In genomic region chr4:121998024-121998423, GRCh38 we compare ENCODE assay signal across 15 cellular contexts. TPM values are rescaled to one million over a fixed set of nuclear protein-coding genes. Genes with fewer than 3 reads are reported as not detected.
A peak's percentile ranks its signal among the peaks of the same experiment; 100 is the strongest.
DNase-seq lines count a peak whose midpoint lies in the region; ATAC-seq and TF ChIP-seq lines count a peak whose summit lies in the region.
"Had no signal": no experiment of that assay in that cellular context is flagged by ENCODE, and none has a peak within 500 bp of the region (broad histone marks: within the 10 kb centered on the region; RNA-seq: fewer than 3 reads in every experiment).

No MANE protein-coding gene starts in this region.

- no peak overlapping the region for H3K23ac ChIP-seq in H9 (ENCODE audit: insufficient read length, low read depth, low read length)

- no peaks in the 10 kb centered on the region for H3K4me1 Mint-ChIP-seq in H9
- H3K4me1 Mint-ChIP-seq in activated T-cell treated with anti-CD3 and anti-CD28 coated beads, Interleukin-2, amount 50 U/mL, for 4 hours (ENCODE audit: low read depth) = no peaks in the 10 kb centered on the region
- H3K4me1 Mint-ChIP-seq: activated naive CD8-positive, alpha-beta T cell treated with anti-CD3 and anti-CD28 coated beads, Interleukin-2, amount 50 U/mL, for 24 hours; nephron had no signal

- no peak overlapping the region for H4K8ac ChIP-seq in H9 (replicated peaks; ENCODE audit: insufficient read length, low read depth, low read length)

- H4K5ac ChIP-seq in H9 (ENCODE audit: insufficient read length, low read depth, low read length) = no peak overlapping the region

- no peaks in the 10 kb centered on the region for H3K36me3 ChIP-seq in OCI-LY7 (ENCODE audit: insufficient read depth, low read length)

- H3K27me3 ChIP-seq in H9 (ENCODE audit: insufficient read depth, low read length) = no peaks in the 10 kb centered on the region

- H2BK12ac ChIP-seq in H9 (ENCODE audit: insufficient read length, low read depth, low read length) = no peak overlapping the region

- H3K27ac ChIP-seq in H9 (ENCODE audit: insufficient read length, low read depth, low read length) = no peak overlapping the region
- H3K27ac ChIP-seq in OCI-LY7 (ENCODE audit: low read depth, low read length, poor library complexity, severe bottlenecking) = no peak overlapping the region

- peak; percentile 3 for DNase-seq in COLO668 (lab: John Stamatoyannopoulos, UW; ENCODE audit: unreplicated experiment)
- DNase-seq in H9 = peak; percentile 52
- DNase-seq in OCI-LY7 (ENCODE audit: low spot score) = peak; percentile 1
- no peak for DNase-seq in left ventricle myocardium superior
- DNase-seq in activated T-cell treated with anti-CD3 and anti-CD28 coated beads, Interleukin-2, amount 50 U/mL, for 4 hours = no peak
- no peak for DNase-seq in AG20443 (ENCODE audit: low spot score)
- DNase-seq: activated CD4-positive, alpha-beta T cell treated with anti-CD3 and anti-CD28 coated beads, Interleukin-2, amount 50 U/mL, for 48 hours; activated naive CD8-positive, alpha-beta T cell treated with anti-CD3 and anti-CD28 coated beads, Interleukin-2, amount 50 U/mL, for 24 hours; effector CD4-positive, alpha-beta T cell; NCI-H2171 treated with DMSO at 0.1 percent for 48 hours; stimulated activated CD4-positive, alpha-beta T cell treated with anti-CD3 and anti-CD28 coated beads, Interleukin-15, amount 100 ng/mL, for 24 hours; stimulated activated naive CD4-positive, alpha-beta T cell had no signal

- H3K9me3 Mint-ChIP-seq in H9 = no peaks in the 10 kb centered on the region
- no peaks in the 10 kb centered on the region for H3K9me3 Mint-ChIP-seq in activated T-cell treated with anti-CD3 and anti-CD28 coated beads, Interleukin-2, amount 50 U/mL, for 4 hours
- H3K9me3 Mint-ChIP-seq: activated naive CD8-positive, alpha-beta T cell treated with anti-CD3 and anti-CD28 coated beads, Interleukin-2, amount 50 U/mL, for 24 hours; nephron had no signal

- no peak overlapping the region for H3K4me3 ChIP-seq in OCI-LY7 (ENCODE audit: low read depth, low read length, poor library complexity, severe bottlenecking)

- H3K79me1 ChIP-seq in H9 (ENCODE audit: insufficient read depth, low read depth, low read length, poor library complexity, severe bottlenecking) = no peaks in the 10 kb centered on the region

- no peak overlapping the region for H2BK15ac ChIP-seq in H9 (ENCODE audit: low read depth, low read length)

- H2AK5ac ChIP-seq in H9 (ENCODE audit: insufficient read length, low read length) = no peak overlapping the region

- WGBS in H9 (ENCODE audit: extremely low coverage, insufficient read length, low lambda C conversion rate) = no CpG with 5 or more reads among the region's 4 CpGs

- H4K91ac ChIP-seq in H9 (ENCODE audit: insufficient read length, low read depth, low read length) = no peak overlapping the region

- peak; percentile 49 for TF ChIP-seq CTCF in H9 (conservative IDR thresholded peaks at IDR 0.05)
- 0 out of 2 replicates have a peak, but pooled peaks have one; percentile 22 for TF ChIP-seq CTCF in OCI-LY7 (conservative IDR thresholded peaks at IDR 0.05; ENCODE audit: low read length)

- H3K36me3 Mint-ChIP-seq in H9 (ENCODE audit: insufficient read depth in 1 of 3, low read depth in 3 of 3) = no peaks in the 10 kb centered on the region
- no peaks in the 10 kb centered on the region for H3K36me3 Mint-ChIP-seq in activated T-cell treated with anti-CD3 and anti-CD28 coated beads, Interleukin-2, amount 50 U/mL, for 4 hours (ENCODE audit: insufficient read depth)

- H3K4me3 Mint-ChIP-seq in H9 = no peak overlapping the region
- no peak overlapping the region for H3K4me3 Mint-ChIP-seq in activated T-cell treated with anti-CD3 and anti-CD28 coated beads, Interleukin-2, amount 50 U/mL, for 4 hours
- H3K4me3 Mint-ChIP-seq: activated naive CD8-positive, alpha-beta T cell treated with anti-CD3 and anti-CD28 coated beads, Interleukin-2, amount 50 U/mL, for 24 hours; nephron had no signal

- no peaks in the 10 kb centered on the region for H3K79me2 ChIP-seq in H9 (ENCODE audit: insufficient read depth, low read length)
- no peaks in the 10 kb centered on the region for H3K79me2 ChIP-seq in OCI-LY7 (ENCODE audit: insufficient read depth, low read depth, low read length)

- H3K9me3 ChIP-seq in H9 (ENCODE audit: control insufficient read depth, low read depth, low read length) (no peaks in the 10 kb centered on the region), OCI-LY7 (ENCODE audit: low read length) (no peaks in the 10 kb centered on the region)

- H2BK120ac ChIP-seq in H9 (ENCODE audit: low read depth, low read length, poor library complexity, severe bottlenecking) = no peak overlapping the region

- POLR2A ChIA-PET in OCI-LY7 (lab: Charles Lee) = interaction anchor here (1.1 kb wide), 1 partner anchor 10 kb away, joined by 3 read pairs; no protein-coding TSS in a partner anchor

- no peak overlapping the region; a peak in 1 of 7 replicates for H3K27ac Mint-ChIP-seq in H9
- H3K27ac Mint-ChIP-seq: activated naive CD8-positive, alpha-beta T cell treated with anti-CD3 and anti-CD28 coated beads, Interleukin-2, amount 50 U/mL, for 24 hours; nephron had no signal

- peaks cover 16% of the 10 kb centered on the region for H3K27me3 Mint-ChIP-seq in H9 (ENCODE audit: low read depth)
- H3K27me3 Mint-ChIP-seq in activated T-cell treated with anti-CD3 and anti-CD28 coated beads, Interleukin-2, amount 50 U/mL, for 4 hours (ENCODE audit: low read depth) = peaks cover 17% of the 10 kb centered on the region

- no peak overlapping the region for H2BK20ac ChIP-seq in H9 (ENCODE audit: low read depth, low read length, poor library complexity, severe bottlenecking)

- H3K4ac ChIP-seq in H9 (ENCODE audit: low read depth, low read length) = no peak overlapping the region

- H3K9me2 ChIP-seq in OCI-LY7 (ENCODE audit: insufficient read depth, low read length) = no peaks in the 10 kb centered on the region

- H4K20me1 ChIP-seq in H9 (ENCODE audit: control insufficient read depth, insufficient read depth, insufficient read length) (no peaks in the 10 kb centered on the region), OCI-LY7 (ENCODE audit: insufficient read depth, low read length) (no peaks in the 10 kb centered on the region)

- CTCF ChIA-PET in OCI-LY7 (lab: Charles Lee; ENCODE audit: unreplicated experiment) = no interaction called here

- H3K56ac ChIP-seq in H9 (ENCODE audit: insufficient read length, low read depth, low read length) = no peak overlapping the region

- H3K14ac ChIP-seq in H9 (ENCODE audit: insufficient read depth, low read length) = no peak overlapping the region

- intact Hi-C loops in OCI-LY7 (cut with micrococcal nuclease; ENCODE audit: unreplicated experiment) (no loop called here), left ventricle myocardium superior (cut with micrococcal nuclease) (no loop called here)

- H3K4me1 ChIP-seq in H9 (ENCODE audit: insufficient read depth, low read length) (no peaks in the 10 kb centered on the region), OCI-LY7 (ENCODE audit: insufficient read depth, low read length, poor library complexity, severe bottlenecking) (no peaks in the 10 kb centered on the region)

- H3K18ac ChIP-seq in H9 (ENCODE audit: insufficient read length, low read depth, low read length) = no peak overlapping the region

- H3K4me2 ChIP-seq in H9 (ENCODE audit: insufficient read depth, insufficient read length, low read length) = no peak overlapping the region
- H3K4me2 ChIP-seq in OCI-LY7 (ENCODE audit: low read length) = no peak overlapping the region

- H2BK5ac ChIP-seq in H9 (ENCODE audit: insufficient read length, low read length) = no peak overlapping the region

- H3T11ph ChIP-seq in H9 (ENCODE audit: low read length) = no peak overlapping the region

- ATAC-seq in left ventricle myocardium superior (peak; percentile 42), HG03045 (IDR thresholded peaks at IDR 0.05; ENCODE audit: unreplicated experiment) (no peak), GM21526 (IDR thresholded peaks at IDR 0.05; ENCODE audit: low FRiP score, unreplicated experiment) (no peak)
- no peak for ATAC-seq in activated T-cell treated with anti-CD3 and anti-CD28 coated beads, Interleukin-2, amount 50 U/mL, for 4 hours
- ATAC-seq: activated naive CD8-positive, alpha-beta T cell treated with anti-CD3 and anti-CD28 coated beads, Interleukin-2, amount 50 U/mL, for 24 hours had no signal

- no peaks in the 10 kb centered on the region for H3K23me2 ChIP-seq in H9 (ENCODE audit: insufficient read length, low read depth, low read length, poor library complexity, severe bottlenecking)

- BruUV-seq in OCI-LY7 (replicated peaks; lab: Mats Ljungman, UMichigan) = no TSS peak

- no peak overlapping the region for H3K9ac ChIP-seq in H9 (ENCODE audit: extremely low read depth, insufficient read length, low read length)

- H2AFZ ChIP-seq in H9 (ENCODE audit: low read length) (no peak overlapping the region), OCI-LY7 (ENCODE audit: low read length) (no peak overlapping the region)

RNA-seq across cellular contexts. Expression of gene TRPC3, which starts 46.2 kb away (rescaled TPM):
- total RNA-seq in H9 (2021) = 0.13 and 0.18 TPM in 2 replicates
- 0.50 TPM in 1 of 2 replicates, not detected in the other for total RNA-seq in OCI-LY7 (2014; rRNA removed; shearing (Covaris generic))
- total RNA-seq in OCI-LY7 (2022) = not detected in 2 replicates
- total RNA-seq in left ventricle myocardium superior = 0.25 TPM
- under 1 TPM in 2 of 3 donors, not detected in 1; 0.33 to 0.63 TPM for total RNA-seq in activated T-cell treated with anti-CD3 and anti-CD28 coated beads, Interleukin-2, amount 50 U/mL, for 4 hours

Comparison
In these comparisons a context has a peak if more than half of its experiments do, and no peak if none do; other contexts are left out.
1. DNase-seq: peak in COLO668 (single experiment), H9 (single experiment) and OCI-LY7 (single experiment); none in left ventricle myocardium superior (single experiment), activated T-cell treated with anti-CD3 and anti-CD28 coated beads, Interleukin-2, amount 50 U/mL, for 4 hours (single experiment) and AG20443 (single experiment).